ENCODE assay signal across 6 cellular contexts in the genomic region with DNA sequence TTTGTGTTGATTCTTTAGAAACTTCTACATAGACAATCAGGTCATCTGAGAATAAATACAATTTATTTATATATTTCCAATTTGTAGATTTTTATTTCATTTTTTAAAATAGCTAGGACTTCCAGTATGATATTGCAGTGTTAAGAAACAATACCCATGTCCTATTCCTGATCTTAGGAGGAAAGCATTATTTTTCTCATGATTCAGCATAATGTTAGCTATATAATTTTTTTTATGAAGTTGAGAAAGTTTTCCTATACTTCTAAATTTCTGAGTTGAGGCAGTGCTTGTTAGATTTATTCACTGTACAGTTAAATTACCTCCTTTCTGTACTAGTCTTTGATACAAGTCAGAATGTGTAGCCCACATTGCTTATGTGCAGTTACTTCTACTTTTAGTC.
"Had no signal": no experiment of that assay in that cellular context is flagged by ENCODE, and none has a peak within 500 bp of the region (broad histone marks: within the 10 kb centered on the region; RNA-seq: fewer than 3 reads in every experiment).

No MANE protein-coding gene starts in this region.

- H3K9ac ChIP-seq: KMS-11 had no signal

- DNase-seq: Karpas-422, KBM-7, KG1 had no signal

- H3K4me2 ChIP-seq: KMS-11 had no signal

- H3K27ac ChIP-seq: HL-60, KMS-11 had no signal

- FAIRE-seq: HTR-8/SVneo had no signal
